Comparison of ENCODE assay signal across 13 cellular contexts in genomic region chr12:120760349-120761245, GRCh38. TPM values are rescaled to one million over a fixed set of nuclear protein-coding genes. Genes with fewer than 3 reads are reported as not detected.
DNase-seq lines count a peak whose midpoint lies in the region; ATAC-seq, FAIRE-seq and TF ChIP-seq lines count a peak whose summit lies in the region.
"Had no signal": no experiment of that assay in that cellular context is flagged by ENCODE, and none has a peak within 500 bp of the region (broad histone marks: within the 10 kb centered on the region; RNA-seq: fewer than 3 reads in every experiment).

No MANE protein-coding gene starts in this region.

- no peaks in the 10 kb centered on the region for H3K9me3 ChIP-seq in vagina

- no peak for FAIRE-seq in GM12891 (lab: Jason Lieb, UNC)
- FAIRE-seq: GM18507, H1, TTC549, urothelium cell line had no signal

- peak; percentile 20 for ATAC-seq in stimulated activated naive CD8-positive, alpha-beta T cell treated with anti-CD3 and anti-CD28 coated beads, Interleukin-15, amount 100 ng/mL, for 72 hours
- ATAC-seq in stimulated activated naive CD8-positive, alpha-beta T cell treated with anti-CD3 and anti-CD28 coated beads, Interleukin-15, Interleukin-2, amounts not matched to agents 100 U/mL and 50 U/mL, for 24 hours = no peak
- no peak for ATAC-seq in GM19463 (IDR thresholded peaks at IDR 0.05; ENCODE audit: unreplicated experiment)

- no peaks in the 10 kb centered on the region for H3K27me3 ChIP-seq in vagina

- DNase-seq in stimulated activated naive CD8-positive, alpha-beta T cell treated with anti-CD3 and anti-CD28 coated beads, Interleukin-15, amount 100 ng/mL, for 72 hours = no peak
- DNase-seq in stimulated activated naive CD8-positive, alpha-beta T cell treated with anti-CD3 and anti-CD28 coated beads, Interleukin-15, Interleukin-2, amounts not matched to agents 100 U/mL and 50 U/mL, for 24 hours = no peak
- no peak for DNase-seq in mesothelial cell of epicardium (ENCODE audit: low spot score in 2 of 2, unreplicated experiment in 2 of 2)
- peak; percentile 77 to 79 for DNase-seq in vagina (ENCODE audit: extremely low spot score in 2 of 2)
- no peak for DNase-seq in GM12891 (ENCODE audit: insufficient read length, low spot score)
- no peak for DNase-seq in ACHN
- DNase-seq: Calu3 had no signal

- H3K27ac ChIP-seq in vagina = no peak overlapping the region

- H3K4me3 Mint-ChIP-seq in stimulated activated naive CD8-positive, alpha-beta T cell treated with anti-CD3 and anti-CD28 coated beads, Interleukin-15, amount 100 ng/mL, for 72 hours = no peak overlapping the region
- H3K4me3 Mint-ChIP-seq in brain (peak overlapping the region in 4 of 5 experiments; percentile 6 to 58 (median 40)), mesothelial cell of epicardium (peak overlapping the region; percentile 37)

- H3K9me3 Mint-ChIP-seq in stimulated activated naive CD8-positive, alpha-beta T cell treated with anti-CD3 and anti-CD28 coated beads, Interleukin-15, amount 100 ng/mL, for 72 hours = no peaks in the 10 kb centered on the region
- H3K9me3 Mint-ChIP-seq in brain (peaks cover 0 to 2% (median 0%) of the 10 kb centered on the region in 5 experiments), mesothelial cell of epicardium (peaks cover under 1% of the 10 kb centered on the region)

- H3K27ac Mint-ChIP-seq in stimulated activated naive CD8-positive, alpha-beta T cell treated with anti-CD3 and anti-CD28 coated beads, Interleukin-15, amount 100 ng/mL, for 72 hours = peak overlapping the region in 1 of 2 donors; percentile 5
- H3K27ac Mint-ChIP-seq in brain = peak overlapping the region; percentile 55 to 96 (median 88)
- H3K27ac Mint-ChIP-seq in mesothelial cell of epicardium = peak overlapping the region; percentile 98

- no peaks in the 10 kb centered on the region for H3K27me3 Mint-ChIP-seq in stimulated activated naive CD8-positive, alpha-beta T cell treated with anti-CD3 and anti-CD28 coated beads, Interleukin-15, amount 100 ng/mL, for 72 hours
- H3K27me3 Mint-ChIP-seq in brain = no peaks in the 10 kb centered on the region
- no peaks in the 10 kb centered on the region for H3K27me3 Mint-ChIP-seq in mesothelial cell of epicardium (ENCODE audit: low read depth)

- in situ Hi-C loops in ACHN (cut with HindIII; ENCODE audit: low pct_ligation_motif_present, low pct_unique_long_range_greater_than_20kb, low sequenced_read_pairs) = no loop called here

- H3K36me3 Mint-ChIP-seq in brain = peaks cover 26% of the 10 kb centered on the region
- peaks cover 17% of the 10 kb centered on the region for H3K36me3 Mint-ChIP-seq in mesothelial cell of epicardium

- H3K4me1 ChIP-seq in vagina = no peaks in the 10 kb centered on the region

- no peaks in the 10 kb centered on the region for H3K4me1 Mint-ChIP-seq in stimulated activated naive CD8-positive, alpha-beta T cell treated with anti-CD3 and anti-CD28 coated beads, Interleukin-15, amount 100 ng/mL, for 72 hours
- peaks cover 36% of the 10 kb centered on the region for H3K4me1 Mint-ChIP-seq in brain
- H3K4me1 Mint-ChIP-seq in mesothelial cell of epicardium = peaks cover 34% of the 10 kb centered on the region

- no peak for TF ChIP-seq POLR2A in vagina (IDR thresholded peaks at IDR 0.05)
- no peak for TF ChIP-seq POLR2A in GM12891 (IDR thresholded peaks at IDR 0.05; ENCODE audit: low read depth, low read length)

- no peak overlapping the region for H3K4me3 ChIP-seq in vagina

- peaks cover 0 to 35% of the 10 kb centered on the region in 2 donors for H3K36me3 ChIP-seq in vagina

- intact Hi-C loops in vagina (cut with DNase I) = no loop called here

- TF ChIP-seq CTCF in brain (conservative IDR thresholded peaks at IDR 0.05) (no peak), mesothelial cell of epicardium (IDR thresholded peaks at IDR 0.05; ENCODE audit: unreplicated experiment) (no peak), vagina (IDR thresholded peaks at IDR 0.05) (no peak)

TF ChIP-seq in GM12891, 5 proteins besides CTCF, POLR2A, EP300 and RAD21:
- no peak for TF ChIP-seq PAX5 (IDR thresholded peaks at IDR 0.05; ENCODE audit: insufficient read depth, low read length, severe bottlenecking)
- TF ChIP-seq SPI1 (IDR thresholded peaks at IDR 0.05; ENCODE audit: low read depth, low read length) = no peak
- TF ChIP-seq TAF1 (IDR thresholded peaks at IDR 0.05; ENCODE audit: low read depth, low read length) = no peak
- no peak for TF ChIP-seq POU2F2 (IDR thresholded peaks at IDR 0.05; ENCODE audit: low read depth, low read length)
- TF ChIP-seq POLR2AphosphoS5 (IDR thresholded peaks at IDR 0.05; ENCODE audit: low read depth, low read length) = no peak; the same call in 1 of the 2 replicates

RNA-seq across cellular contexts. Expression of gene ACADS, which starts 35.0 kb away (rescaled TPM):
- 28.2 TPM for polyA plus RNA-seq in brain (ENCODE audit: insufficient read depth, low read depth, low replicate concordance)
- total RNA-seq in mesothelial cell of epicardium (11.9 to 12.8 TPM (median 11.9 TPM) in 3 replicates), vagina (21.4 TPM)
- polyA plus RNA-seq in GM12891 (2012; ENCODE audit: low read depth, missing spikeins) = 16.9 TPM

RNA-seq across cellular contexts. Expression of gene UNC119B, which starts 50.3 kb away (rescaled TPM):
- polyA plus RNA-seq in brain (ENCODE audit: insufficient read depth, low read depth, low replicate concordance) = 27.8 TPM
- total RNA-seq in mesothelial cell of epicardium (35.0 to 36.0 TPM (median 35.1 TPM) in 3 replicates), vagina (16.0 TPM)
- 16.4 TPM for polyA plus RNA-seq in GM12891 (2012; ENCODE audit: low read depth, missing spikeins)

Comparison
In these comparisons a context has a peak if more than half of its experiments do, and no peak if none do; other contexts are left out.
1. DNase-seq: peak in vagina (2 of 2); none in stimulated activated naive CD8-positive, alpha-beta T cell treated with anti-CD3 and anti-CD28 coated beads, Interleukin-15, amount 100 ng/mL, for 72 hours (0 of 2), stimulated activated naive CD8-positive, alpha-beta T cell treated with anti-CD3 and anti-CD28 coated beads, Interleukin-15, Interleukin-2, amounts not matched to agents 100 U/mL and 50 U/mL, for 24 hours (single experiment), mesothelial cell of epicardium (0 of 2), GM12891 (single experiment) and ACHN (single experiment).
2. H3K4me3 Mint-ChIP-seq: peak in brain (4 of 5) and mesothelial cell of epicardium (single experiment); none in stimulated activated naive CD8-positive, alpha-beta T cell treated with anti-CD3 and anti-CD28 coated beads, Interleukin-15, amount 100 ng/mL, for 72 hours (0 of 2).